1 cellular context compared by ENCODE assay signal in the genomic region with DNA sequence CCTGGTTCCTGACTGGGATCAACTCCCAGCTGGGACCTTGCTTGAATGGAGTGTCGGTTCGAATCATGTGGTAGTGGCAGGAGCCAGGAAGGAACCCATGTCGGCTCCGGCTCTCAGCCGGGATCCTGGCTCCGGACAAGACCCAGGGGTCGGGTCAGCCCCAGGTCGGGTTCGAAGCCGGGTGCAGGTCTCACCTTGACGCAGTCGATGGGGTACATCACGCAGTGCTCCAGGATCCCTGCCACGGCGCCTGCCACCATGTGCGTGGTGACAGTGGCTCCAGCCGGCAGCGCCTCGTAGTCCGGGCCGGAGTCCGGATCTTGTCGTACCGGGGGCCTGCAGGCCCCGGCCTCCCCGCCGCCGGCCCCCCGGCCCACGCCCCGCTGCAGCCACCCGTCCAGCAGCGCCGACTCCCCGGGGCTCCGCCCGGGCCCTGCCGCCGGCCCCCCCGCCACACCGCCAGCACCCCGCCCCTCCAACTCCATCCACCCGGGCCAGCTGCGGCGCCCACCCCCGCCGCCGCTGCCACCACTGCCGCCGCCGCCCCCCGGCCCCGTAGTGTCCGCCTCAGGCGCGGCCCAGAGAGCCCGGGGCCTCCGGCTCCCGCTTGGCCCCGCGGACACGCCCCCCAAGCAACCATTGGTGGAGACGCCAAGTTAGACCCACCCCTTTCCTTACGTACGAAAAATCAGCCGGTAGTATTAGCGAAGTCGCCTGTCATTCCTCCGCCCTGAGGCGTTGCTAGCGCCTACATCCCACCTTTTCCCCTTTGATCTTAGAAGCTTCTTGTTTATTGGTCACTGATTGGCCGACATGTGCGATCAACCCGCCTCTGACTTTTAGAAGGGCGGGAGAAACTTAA.
TF ChIP-seq lines count a peak whose summit lies in the region.

A gene with protein sequence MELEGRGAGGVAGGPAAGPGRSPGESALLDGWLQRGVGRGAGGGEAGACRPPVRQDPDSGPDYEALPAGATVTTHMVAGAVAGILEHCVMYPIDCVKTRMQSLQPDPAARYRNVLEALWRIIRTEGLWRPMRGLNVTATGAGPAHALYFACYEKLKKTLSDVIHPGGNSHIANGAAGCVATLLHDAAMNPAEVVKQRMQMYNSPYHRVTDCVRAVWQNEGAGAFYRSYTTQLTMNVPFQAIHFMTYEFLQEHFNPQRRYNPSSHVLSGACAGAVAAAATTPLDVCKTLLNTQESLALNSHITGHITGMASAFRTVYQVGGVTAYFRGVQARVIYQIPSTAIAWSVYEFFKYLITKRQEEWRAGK (minus strand): TSS at position 589 of the 862 bp plus-strand sequence. CDS start 104 bp downstream, at position 485.

TF ChIP-seq in HepG2, 621 proteins besides CTCF, POLR2A, EP300 and RAD21 (continued from another document and continues in another):
- TF ChIP-seq CSRNP1 (CRISPR knock-in tag; IDR thresholded peaks at IDR 0.05) = no peak
- peak; percentile 92 for TF ChIP-seq FOXK2 (IDR thresholded peaks at IDR 0.05)
- no peak for TF ChIP-seq CHD4 (IDR thresholded peaks at IDR 0.05; ENCODE audit: borderline replicate concordance, low read length)
- peak; percentile 61; the same call in 1 of the 3 replicates for TF ChIP-seq MXI1 (IDR thresholded peaks at IDR 0.05; ENCODE audit: borderline replicate concordance, low read depth, low read length)
- TF ChIP-seq TBX3 (IDR thresholded peaks at IDR 0.05; ENCODE audit: borderline replicate concordance) = peak; percentile 98
- TF ChIP-seq NPAS2 (CRISPR knock-in tag; IDR thresholded peaks at IDR 0.05; ENCODE audit: borderline replicate concordance) = no peak
- TF ChIP-seq ZNF230 (CRISPR knock-in tag; IDR thresholded peaks at IDR 0.05) = no peak
- TF ChIP-seq, protein P1, sequence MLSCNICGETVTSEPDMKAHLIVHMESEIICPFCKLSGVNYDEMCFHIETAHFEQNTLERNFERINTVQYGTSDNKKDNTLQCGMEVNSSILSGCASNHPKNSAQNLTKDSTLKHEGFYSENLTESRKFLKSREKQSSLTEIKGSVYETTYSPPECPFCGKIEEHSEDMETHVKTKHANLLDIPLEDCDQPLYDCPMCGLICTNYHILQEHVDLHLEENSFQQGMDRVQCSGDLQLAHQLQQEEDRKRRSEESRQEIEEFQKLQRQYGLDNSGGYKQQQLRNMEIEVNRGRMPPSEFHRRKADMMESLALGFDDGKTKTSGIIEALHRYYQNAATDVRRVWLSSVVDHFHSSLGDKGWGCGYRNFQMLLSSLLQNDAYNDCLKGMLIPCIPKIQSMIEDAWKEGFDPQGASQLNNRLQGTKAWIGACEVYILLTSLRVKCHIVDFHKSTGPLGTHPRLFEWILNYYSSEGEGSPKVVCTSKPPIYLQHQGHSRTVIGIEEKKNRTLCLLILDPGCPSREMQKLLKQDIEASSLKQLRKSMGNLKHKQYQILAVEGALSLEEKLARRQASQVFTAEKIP (CRISPR knock-in tag; IDR thresholded peaks at IDR 0.05; ENCODE audit: borderline replicate concordance) = no peak
- TF ChIP-seq ZNF10 (CRISPR knock-in tag; IDR thresholded peaks at IDR 0.05; ENCODE audit: borderline replicate concordance, low read depth) = no peak
- no peak for TF ChIP-seq TFDP2 (CRISPR knock-in tag; IDR thresholded peaks at IDR 0.05)
- no peak for TF ChIP-seq MZF1 (CRISPR knock-in tag; IDR thresholded peaks at IDR 0.05; ENCODE audit: borderline replicate concordance)
- no peak for TF ChIP-seq NFATC3 (CRISPR knock-in tag; IDR thresholded peaks at IDR 0.05)
- no peak for TF ChIP-seq ZKSCAN5 (CRISPR knock-in tag; IDR thresholded peaks at IDR 0.05)
- no peak for TF ChIP-seq BRD4 (CRISPR knock-in tag; IDR thresholded peaks at IDR 0.05)
- TF ChIP-seq CBFB (CRISPR knock-in tag; IDR thresholded peaks at IDR 0.05) = no peak
- TF ChIP-seq ZFYVE20 (CRISPR knock-in tag; IDR thresholded peaks at IDR 0.05; ENCODE audit: borderline replicate concordance, low read depth) = no peak
- TF ChIP-seq ZMYM2 (CRISPR knock-in tag; IDR thresholded peaks at IDR 0.05) = no peak
- no peak for TF ChIP-seq PRPF4 (IDR thresholded peaks at IDR 0.05; ENCODE audit: low read depth, low read length, poor library complexity, severe bottlenecking)
- no peak for TF ChIP-seq ZNF543 (CRISPR knock-in tag; IDR thresholded peaks at IDR 0.05)
- no peak for TF ChIP-seq TAF15 (IDR thresholded peaks at IDR 0.05; ENCODE audit: low read depth, low read length, poor library complexity, severe bottlenecking)
- no peak for TF ChIP-seq EED (CRISPR knock-in tag; IDR thresholded peaks at IDR 0.05)
- TF ChIP-seq ATF5 (CRISPR knock-in tag; IDR thresholded peaks at IDR 0.05; ENCODE audit: low read depth) = no peak
- no peak for TF ChIP-seq ZC3H13 (CRISPR knock-in tag; IDR thresholded peaks at IDR 0.05)
- no peak for TF ChIP-seq HMG20B (CRISPR knock-in tag; conservative IDR thresholded peaks at IDR 0.05)
- peak; percentile 47; the same call in 1 of the 2 replicates for TF ChIP-seq ZFY (CRISPR knock-in tag; IDR thresholded peaks at IDR 0.05)
- no peak for TF ChIP-seq TP53 (CRISPR knock-in tag; conservative IDR thresholded peaks at IDR 0.05)
- TF ChIP-seq CENPT (CRISPR knock-in tag; IDR thresholded peaks at IDR 0.05; ENCODE audit: low read depth) = no peak
- TF ChIP-seq NR2C2 (CRISPR knock-in tag; IDR thresholded peaks at IDR 0.05; ENCODE audit: borderline replicate concordance) = 0 out of 2 replicates have a peak, but pooled peaks have one; percentile 78
- TF ChIP-seq CREB1 (IDR thresholded peaks at IDR 0.05) = peak; percentile 89
- TF ChIP-seq CREB1 (CRISPR knock-in tag; IDR thresholded peaks at IDR 0.05) = peak; percentile 93
- no peak for TF ChIP-seq IRX3 (CRISPR knock-in tag; IDR thresholded peaks at IDR 0.05; ENCODE audit: borderline replicate concordance, low read depth)
- TF ChIP-seq ZNF496 (CRISPR knock-in tag; IDR thresholded peaks at IDR 0.05; ENCODE audit: insufficient replicate concordance) = no peak
- TF ChIP-seq MYC (CRISPR knock-in tag; IDR thresholded peaks at IDR 0.05; ENCODE audit: borderline replicate concordance) = no peak
- TF ChIP-seq SIN3A (IDR thresholded peaks at IDR 0.05; ENCODE audit: borderline replicate concordance, low read depth, low read length) = peak; percentile 25; the same call in 1 of the 2 replicates
- TF ChIP-seq, protein P2, sequence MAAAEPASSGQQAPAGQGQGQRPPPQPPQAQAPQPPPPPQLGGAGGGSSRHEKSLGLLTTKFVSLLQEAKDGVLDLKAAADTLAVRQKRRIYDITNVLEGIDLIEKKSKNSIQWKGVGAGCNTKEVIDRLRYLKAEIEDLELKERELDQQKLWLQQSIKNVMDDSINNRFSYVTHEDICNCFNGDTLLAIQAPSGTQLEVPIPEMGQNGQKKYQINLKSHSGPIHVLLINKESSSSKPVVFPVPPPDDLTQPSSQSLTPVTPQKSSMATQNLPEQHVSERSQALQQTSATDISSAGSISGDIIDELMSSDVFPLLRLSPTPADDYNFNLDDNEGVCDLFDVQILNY (CRISPR knock-in tag; conservative IDR thresholded peaks at IDR 0.05) = no peak
- no peak for TF ChIP-seq ZFP82 (CRISPR knock-in tag; IDR thresholded peaks at IDR 0.05; ENCODE audit: borderline replicate concordance)
- 0 out of 2 replicates have a peak, but pooled peaks have one; percentile 51 for TF ChIP-seq CHCHD3 (CRISPR knock-in tag; IDR thresholded peaks at IDR 0.05)
- TF ChIP-seq ZNF563 (CRISPR knock-in tag; IDR thresholded peaks at IDR 0.05) = no peak
- peak; percentile 31 for TF ChIP-seq YY1 (IDR thresholded peaks at IDR 0.05; ENCODE audit: insufficient read depth, insufficient replicate concordance, low read depth, low read length)
- peak; percentile 88 for TF ChIP-seq CREM (IDR thresholded peaks at IDR 0.05)
- no peak for TF ChIP-seq CREM (CRISPR knock-in tag; IDR thresholded peaks at IDR 0.05)
- no peak for TF ChIP-seq SMC3 (IDR thresholded peaks at IDR 0.05; ENCODE audit: low read length)
- TF ChIP-seq SRSF4 (IDR thresholded peaks at IDR 0.05; ENCODE audit: low read depth, low read length, poor library complexity, severe bottlenecking) = no peak
- TF ChIP-seq ZBTB20 (CRISPR knock-in tag; IDR thresholded peaks at IDR 0.05; ENCODE audit: borderline replicate concordance, low read depth) = no peak
- TF ChIP-seq ERF (CRISPR knock-in tag; IDR thresholded peaks at IDR 0.05) = no peak
- peak; percentile 82 for TF ChIP-seq TCF7L2 (IDR thresholded peaks at IDR 0.05; ENCODE audit: low read depth, low read length)
- no peak for TF ChIP-seq DMAP1 (CRISPR knock-in tag; IDR thresholded peaks at IDR 0.05)
- TF ChIP-seq IKZF4 (CRISPR knock-in tag; IDR thresholded peaks at IDR 0.05; ENCODE audit: borderline replicate concordance, low read depth, not compliant biosample characterization) = no peak
- TF ChIP-seq ELF4 (CRISPR knock-in tag; IDR thresholded peaks at IDR 0.05; ENCODE audit: borderline replicate concordance) = no peak
- no peak for TF ChIP-seq THAP8 (CRISPR knock-in tag; IDR thresholded peaks at IDR 0.05; ENCODE audit: borderline replicate concordance)
- TF ChIP-seq, protein P3, sequence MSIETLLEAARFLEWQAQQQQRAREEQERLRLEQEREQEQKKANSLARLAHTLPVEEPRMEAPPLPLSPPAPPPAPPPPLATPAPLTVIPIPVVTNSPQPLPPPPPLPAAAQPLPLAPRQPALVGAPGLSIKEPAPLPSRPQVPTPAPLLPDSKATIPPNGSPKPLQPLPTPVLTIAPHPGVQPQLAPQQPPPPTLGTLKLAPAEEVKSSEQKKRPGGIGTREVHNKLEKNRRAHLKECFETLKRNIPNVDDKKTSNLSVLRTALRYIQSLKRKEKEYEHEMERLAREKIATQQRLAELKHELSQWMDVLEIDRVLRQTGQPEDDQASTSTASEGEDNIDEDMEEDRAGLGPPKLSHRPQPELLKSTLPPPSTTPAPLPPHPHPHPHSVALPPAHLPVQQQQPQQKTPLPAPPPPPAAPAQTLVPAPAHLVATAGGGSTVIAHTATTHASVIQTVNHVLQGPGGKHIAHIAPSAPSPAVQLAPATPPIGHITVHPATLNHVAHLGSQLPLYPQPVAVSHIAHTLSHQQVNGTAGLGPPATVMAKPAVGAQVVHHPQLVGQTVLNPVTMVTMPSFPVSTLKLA (IDR thresholded peaks at IDR 0.05) = peak; percentile 69
- no peak for TF ChIP-seq RNF219 (CRISPR knock-in tag; IDR thresholded peaks at IDR 0.05)
- TF ChIP-seq ZNF331 (CRISPR knock-in tag; IDR thresholded peaks at IDR 0.05) = no peak
- peak; percentile 23; the same call in 1 of the 2 replicates for TF ChIP-seq SP5 (CRISPR knock-in tag; IDR thresholded peaks at IDR 0.05; ENCODE audit: borderline replicate concordance, low read depth)
- TF ChIP-seq CBX5 (CRISPR knock-in tag; IDR thresholded peaks at IDR 0.05; ENCODE audit: borderline replicate concordance) = no peak
- peak; percentile 93 for TF ChIP-seq TCF7 (IDR thresholded peaks at IDR 0.05; ENCODE audit: low read depth)
- 0 out of 2 replicates have a peak, but pooled peaks have one; percentile 46 for TF ChIP-seq ZSCAN21 (CRISPR knock-in tag; IDR thresholded peaks at IDR 0.05; ENCODE audit: borderline replicate concordance)
